ENCODE assay signal across 8 cellular contexts in the genomic region with DNA sequence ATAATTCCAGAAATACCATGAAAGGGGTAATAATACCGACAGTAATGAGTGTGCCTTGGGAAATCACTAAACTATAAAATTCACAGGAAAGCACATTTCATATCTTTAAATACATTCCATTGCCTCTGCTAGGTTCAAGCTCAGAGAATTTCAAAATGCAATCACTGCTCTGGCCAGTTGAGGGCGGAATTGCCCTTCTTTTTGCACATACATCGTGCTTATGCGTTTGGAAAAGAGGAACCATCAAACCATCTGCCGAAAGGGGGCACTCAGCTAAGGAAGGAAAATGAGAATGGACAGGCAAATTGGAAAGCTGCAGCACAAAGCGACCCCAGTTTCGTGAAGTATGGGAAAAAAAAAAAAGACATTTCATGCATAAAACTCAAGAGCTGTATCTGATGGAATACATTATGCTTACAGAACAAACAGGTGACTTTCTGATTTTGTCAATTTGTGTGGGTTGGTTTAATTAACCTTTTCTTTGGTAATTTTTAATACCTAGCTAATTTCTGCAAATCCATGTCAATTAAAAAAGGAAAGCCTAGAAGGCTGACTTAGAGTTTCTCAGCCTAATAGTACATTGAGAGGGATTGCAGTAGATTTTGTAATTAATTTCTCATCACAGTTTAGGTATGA.
DNase-seq lines count a peak whose midpoint lies in the region; ATAC-seq and TF ChIP-seq lines count a peak whose summit lies in the region.

No MANE protein-coding gene starts in this region.

- H3K9me2 ChIP-seq in DOHH2 (replicated peaks; ENCODE audit: control insufficient read depth, low read length) = no peaks in the 10 kb centered on the region

- H3K4me3 ChIP-seq in DOHH2 (ENCODE audit: low read length) = no peak overlapping the region
- H3K4me3 ChIP-seq in fibroblast of the aortic adventitia (ENCODE audit: low read depth, low read length) = no peak overlapping the region

- ATAC-seq in GM21360 (IDR thresholded peaks at IDR 0.05; ENCODE audit: unreplicated experiment) (peak; percentile 99), HG03520 (IDR thresholded peaks at IDR 0.05; ENCODE audit: unreplicated experiment) (peak; percentile 99)

- no peak overlapping the region for H3K4me2 ChIP-seq in DOHH2 (ENCODE audit: low read length)

- no peaks in the 10 kb centered on the region for H3K36me3 ChIP-seq in DOHH2 (ENCODE audit: control insufficient read depth, low read length)

- TF ChIP-seq CTCF in DOHH2 (IDR thresholded peaks at IDR 0.05; ENCODE audit: low read depth, low read length, poor library complexity, severe bottlenecking) = peak; percentile 98
- TF ChIP-seq CTCF in fibroblast of the aortic adventitia (IDR thresholded peaks at IDR 0.05; ENCODE audit: insufficient read depth, low read length) = peak; percentile 92

- H3K9me3 ChIP-seq in DOHH2 (ENCODE audit: control insufficient read depth, insufficient read depth, low read length) = no peaks in the 10 kb centered on the region

- H4K20me1 ChIP-seq in DOHH2 (ENCODE audit: control insufficient read depth, insufficient read depth, low read depth, low read length) = no peaks in the 10 kb centered on the region

- no peaks in the 10 kb centered on the region for H3K27me3 ChIP-seq in DOHH2 (ENCODE audit: control insufficient read depth, low read length)

- H3K27ac ChIP-seq in DOHH2 (ENCODE audit: low read depth, low read length) = no peak overlapping the region

- peak; percentile 89 to 94 for DNase-seq in NCI-H446 (lab: John Stamatoyannopoulos, UW)
- DNase-seq in activated CD4-positive, alpha-beta T cell treated with anti-CD3 and anti-CD28 coated beads, Interleukin-2, amount 50 U/mL, for 1 hour = peak; percentile 16
- DNase-seq in fibroblast of the aortic adventitia (ENCODE audit: low read depth) = peak; percentile 78
- peak; percentile 54 for DNase-seq in non-pigmented ciliary epithelial cell (ENCODE audit: low read depth)
- no peak for DNase-seq in stimulated activated naive CD4-positive, alpha-beta T cell treated with Interleukin-2 at 50 U/mL for 16 hours (lab: John Stamatoyannopoulos, UW)

- H3K79me2 ChIP-seq in DOHH2 (ENCODE audit: control insufficient read depth, low read length) = no peaks in the 10 kb centered on the region

- no peaks in the 10 kb centered on the region for H3F3A ChIP-seq in DOHH2 (ENCODE audit: control insufficient read depth, insufficient read depth)

- no peaks in the 10 kb centered on the region for H3K4me1 ChIP-seq in DOHH2 (ENCODE audit: control insufficient read depth, low read length)
